Comparison of ENCODE assay signal across 33 cellular contexts in the genomic region with DNA sequence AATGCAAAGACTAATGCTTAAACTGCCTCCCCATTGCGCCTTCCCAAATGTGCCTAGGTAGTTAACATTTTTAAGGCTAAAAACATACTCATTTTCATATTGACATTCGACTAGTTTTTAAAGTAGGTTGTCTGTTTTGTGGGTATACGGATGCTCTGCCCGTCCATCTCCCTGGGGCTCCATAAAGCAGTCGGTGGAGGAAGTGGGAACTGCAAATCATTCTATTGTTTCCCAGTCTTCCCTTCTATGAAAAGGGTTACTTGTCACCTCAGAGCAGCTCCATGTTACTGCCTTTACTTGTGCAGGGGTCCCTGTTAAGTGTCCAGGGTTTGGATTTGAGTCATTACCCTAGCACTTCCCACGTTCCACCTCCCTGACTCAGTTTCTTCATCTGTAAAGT.
"Had no signal": no experiment of that assay in that cellular context is flagged by ENCODE, and none has a peak within 500 bp of the region (broad histone marks: within the 10 kb centered on the region; RNA-seq: fewer than 3 reads in every experiment).

No MANE protein-coding gene starts in this region.

- H3K9me3 Mint-ChIP-seq: activated CD4-positive, alpha-beta memory T cell treated with anti-CD3 and anti-CD28 coated beads for 36 hours; activated CD4-positive, alpha-beta T cell treated with anti-CD3 and anti-CD28 coated beads, Interleukin-2, amount 10 ng/mL, durations not matched to agents 24 days and 14 days; activated naive CD4-positive, alpha-beta T cell treated with anti-CD3 and anti-CD28 coated beads, Interleukin-2, amount 10 ng/mL, durations not matched to agents 7 days and 5 days; activated naive CD8-positive, alpha-beta T cell treated with anti-CD3 and anti-CD28 coated beads, Interleukin-2, amount 10 ng/mL, durations not matched to agents 7 days and 5 days; activated T-helper 1 cell treated with anti-CD3 and anti-CD28 coated beads, Interleukin-12 subunit alpha, Interleukin-12 subunit beta, Interleukin-2, Interleukin-4 antibody, amounts not matched to agents 30 ng/mL and 10 ng/mL and 1 ng/mL, durations not matched to agents 14 hours and 24 hours and 36 hours; brain; naive thymus-derived CD8-positive, alpha-beta T cell; neural crest cell; stimulated activated naive B cell treated with anti-CD40 and anti-IgM and Interleukin-4, amounts not matched to agents 10 μg/mL and 1 μg/mL and 100 μg/mL, for 72 hours had no signal

- H3K27me3 Mint-ChIP-seq: activated CD4-positive, alpha-beta memory T cell treated with anti-CD3 and anti-CD28 coated beads for 36 hours; activated CD4-positive, alpha-beta T cell treated with anti-CD3 and anti-CD28 coated beads, Interleukin-2, amount 10 ng/mL, durations not matched to agents 24 days and 14 days; activated naive CD4-positive, alpha-beta T cell treated with anti-CD3 and anti-CD28 coated beads, Interleukin-2, amount 10 ng/mL, durations not matched to agents 7 days and 5 days; activated naive CD8-positive, alpha-beta T cell treated with anti-CD3 and anti-CD28 coated beads, Interleukin-2, amount 10 ng/mL, durations not matched to agents 7 days and 5 days; brain; naive thymus-derived CD8-positive, alpha-beta T cell; stimulated activated naive B cell treated with anti-CD40 and anti-IgM and Interleukin-4, amounts not matched to agents 10 μg/mL and 1 μg/mL and 100 μg/mL, for 72 hours had no signal

- H3K9ac ChIP-seq: parathyroid adenoma had no signal

- H3K36me3 ChIP-seq: ascending aorta, cardiac muscle cell, colonic mucosa, left lung, lower lobe of right lung, right atrium auricular region, stomach, thyroid gland, upper lobe of left lung, vagina, WERI-Rb-1 had no signal

- DNase-seq: activated CD4-positive, alpha-beta memory T cell treated with anti-CD3 and anti-CD28 coated beads for 36 hours; activated CD4-positive, alpha-beta T cell treated with anti-CD3 and anti-CD28 coated beads, Interleukin-2, amount 10 ng/mL, durations not matched to agents 24 days and 14 days; activated CD4-positive, CD25-positive, alpha-beta regulatory T cell treated with anti-CD3 and anti-CD28 coated beads, Interleukin-2, amount 50 U/mL, for 72 hours; activated CD8-positive, alpha-beta memory T cell treated with anti-CD3 and anti-CD28 coated beads, Interleukin-2, amount 50 U/mL, for 4 hours; activated gamma-delta T cell; activated naive CD4-positive, alpha-beta T cell treated with anti-CD3 and anti-CD28 coated beads, Interleukin-2, amount 10 ng/mL, durations not matched to agents 7 days and 5 days; activated naive CD8-positive, alpha-beta T cell treated with anti-CD3 and anti-CD28 coated beads, Interleukin-2, amount 10 ng/mL, durations not matched to agents 7 days and 5 days; activated T-cell treated with anti-CD3 and anti-CD28 coated beads, Interleukin-2, amount 50 U/mL, for 1 hour; cerebellar nuclear complex; colonic mucosa; left lung; lower lobe of right lung; mesenchymal stem cell; naive thymus-derived CD8-positive, alpha-beta T cell; occipital lobe; stimulated activated CD4-positive, alpha-beta T cell treated with anti-CD3 and anti-CD28 coated beads, Interleukin-15, amount 100 ng/mL, for 24 hours; stimulated activated CD4-positive, alpha-beta T cell treated with anti-CD3 and anti-CD28 coated beads, Interleukin-2, amount 100 ng/mL, for 24 hours; stimulated activated naive B cell treated with anti-CD40 and anti-IgM and Interleukin-4, amounts not matched to agents 10 μg/mL and 1 μg/mL and 100 μg/mL, for 72 hours; stomach; T1000; thyroid gland; upper lobe of left lung; WERI-Rb-1 had no signal

- H3K4me1 ChIP-seq: ascending aorta, colonic mucosa, left lung, lower lobe of right lung, parathyroid adenoma, right atrium auricular region, stomach, upper lobe of left lung, vagina had no signal

- H3K4me3 Mint-ChIP-seq: activated CD4-positive, alpha-beta memory T cell treated with anti-CD3 and anti-CD28 coated beads for 36 hours; activated CD4-positive, alpha-beta T cell treated with anti-CD3 and anti-CD28 coated beads, Interleukin-2, amount 10 ng/mL, durations not matched to agents 24 days and 14 days; activated naive CD4-positive, alpha-beta T cell treated with anti-CD3 and anti-CD28 coated beads, Interleukin-2, amount 10 ng/mL, durations not matched to agents 7 days and 5 days; activated naive CD8-positive, alpha-beta T cell treated with anti-CD3 and anti-CD28 coated beads, Interleukin-2, amount 10 ng/mL, durations not matched to agents 7 days and 5 days; activated T-helper 1 cell treated with anti-CD3 and anti-CD28 coated beads, Interleukin-12 subunit alpha, Interleukin-12 subunit beta, Interleukin-2, Interleukin-4 antibody, amounts not matched to agents 30 ng/mL and 10 ng/mL and 1 ng/mL, durations not matched to agents 14 hours and 24 hours and 36 hours; brain; naive thymus-derived CD8-positive, alpha-beta T cell; neural crest cell; stimulated activated naive B cell treated with anti-CD40 and anti-IgM and Interleukin-4, amounts not matched to agents 10 μg/mL and 1 μg/mL and 100 μg/mL, for 72 hours had no signal

- H2AFZ ChIP-seq: parathyroid adenoma had no signal

- H3K9me3 ChIP-seq: ascending aorta, colonic mucosa, left lung, lower lobe of right lung, right atrium auricular region, stomach, thyroid gland, upper lobe of left lung, vagina had no signal

- ATAC-seq: left lung; lower lobe of right lung; naive thymus-derived CD8-positive, alpha-beta T cell; stimulated activated naive B cell treated with anti-CD40 and anti-IgM and Interleukin-4, amounts not matched to agents 10 μg/mL and 1 μg/mL and 100 μg/mL, for 72 hours had no signal

- H3K27ac ChIP-seq: ascending aorta, cardiac muscle cell, colonic mucosa, left lung, lower lobe of right lung, parathyroid adenoma, right atrium auricular region, stomach, thyroid gland, upper lobe of left lung, vagina, WERI-Rb-1 had no signal

- H3K4me3 ChIP-seq: ascending aorta, cardiac muscle cell, colonic mucosa, left lung, lower lobe of right lung, right atrium auricular region, stomach, thyroid gland, upper lobe of left lung, vagina had no signal

- H3K4me1 Mint-ChIP-seq: activated CD4-positive, alpha-beta T cell treated with anti-CD3 and anti-CD28 coated beads, Interleukin-2, amount 10 ng/mL, durations not matched to agents 24 days and 14 days; activated naive CD4-positive, alpha-beta T cell treated with anti-CD3 and anti-CD28 coated beads, Interleukin-2, amount 10 ng/mL, durations not matched to agents 7 days and 5 days; activated naive CD8-positive, alpha-beta T cell treated with anti-CD3 and anti-CD28 coated beads, Interleukin-2, amount 10 ng/mL, durations not matched to agents 7 days and 5 days had no signal

- FAIRE-seq: frontal cortex, islet of Langerhans had no signal

- H3K27ac Mint-ChIP-seq: activated CD4-positive, alpha-beta memory T cell treated with anti-CD3 and anti-CD28 coated beads for 36 hours; activated CD4-positive, alpha-beta T cell treated with anti-CD3 and anti-CD28 coated beads, Interleukin-2, amount 10 ng/mL, durations not matched to agents 24 days and 14 days; activated naive CD4-positive, alpha-beta T cell treated with anti-CD3 and anti-CD28 coated beads, Interleukin-2, amount 10 ng/mL, durations not matched to agents 7 days and 5 days; activated naive CD8-positive, alpha-beta T cell treated with anti-CD3 and anti-CD28 coated beads, Interleukin-2, amount 10 ng/mL, durations not matched to agents 7 days and 5 days; activated T-helper 1 cell treated with anti-CD3 and anti-CD28 coated beads, Interleukin-12 subunit alpha, Interleukin-12 subunit beta, Interleukin-2, Interleukin-4 antibody, amounts not matched to agents 30 ng/mL and 10 ng/mL and 1 ng/mL, durations not matched to agents 14 hours and 24 hours and 36 hours; naive thymus-derived CD8-positive, alpha-beta T cell; stimulated activated naive B cell treated with anti-CD40 and anti-IgM and Interleukin-4, amounts not matched to agents 10 μg/mL and 1 μg/mL and 100 μg/mL, for 72 hours had no signal

- H3K36me3 Mint-ChIP-seq: activated CD4-positive, alpha-beta memory T cell treated with anti-CD3 and anti-CD28 coated beads for 36 hours; activated naive CD4-positive, alpha-beta T cell treated with anti-CD3 and anti-CD28 coated beads, Interleukin-2, amount 10 ng/mL, durations not matched to agents 7 days and 5 days; activated naive CD8-positive, alpha-beta T cell treated with anti-CD3 and anti-CD28 coated beads, Interleukin-2, amount 10 ng/mL, durations not matched to agents 7 days and 5 days; brain had no signal

- H3K27me3 ChIP-seq: ascending aorta, cardiac muscle cell, colonic mucosa, left lung, right atrium auricular region, stomach, thyroid gland, upper lobe of left lung, vagina had no signal
